In the genomic region with DNA sequence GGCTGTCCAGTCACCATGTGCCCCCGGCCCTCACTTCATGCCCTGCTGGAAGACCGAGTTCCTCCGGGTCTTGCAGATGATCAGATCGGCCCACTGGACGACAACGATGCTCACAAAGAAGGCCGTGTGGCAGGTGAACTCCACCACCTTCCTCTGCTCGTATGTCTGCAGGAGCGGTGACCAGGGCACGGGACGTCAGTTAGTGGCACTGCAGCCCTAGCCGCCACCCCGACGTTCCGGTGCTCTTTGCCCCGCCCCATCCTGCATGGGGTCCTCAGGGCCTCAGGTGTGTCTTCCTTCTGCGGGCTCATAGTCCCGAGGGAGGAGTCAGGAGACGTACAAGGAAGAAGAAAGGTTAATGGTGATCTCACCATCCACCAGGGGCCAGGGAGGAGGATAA, we compare ENCODE assay signal across 30 cellular contexts. TPM values are rescaled to one million over a fixed set of nuclear protein-coding genes. Genes with fewer than 3 reads are reported as not detected.
"Had no signal": no experiment of that assay in that cellular context is flagged by ENCODE, and none has a peak within 500 bp of the region (broad histone marks: within the 10 kb centered on the region; RNA-seq: fewer than 3 reads in every experiment).

No MANE protein-coding gene starts in this region.

- H3K4me1 Mint-ChIP-seq: endodermal cell; stimulated activated memory B cell treated with anti-CD40 and anti-IgM and Interleukin-4, amounts not matched to agents 10 μg/mL and 1 μg/mL and 100 μg/mL, for 72 hours had no signal

- ATAC-seq: left cardiac atrium; left ventricle myocardium superior; lower lobe of right lung; natural killer cell; pancreas; sciatic nerve; stimulated activated naive CD8-positive, alpha-beta T cell treated with anti-CD3 and anti-CD28 coated beads, Interleukin-15, Interleukin-2, amounts not matched to agents 100 U/mL and 50 U/mL, for 24 hours had no signal

- H3K4me2 ChIP-seq: hepatocyte had no signal

- H3K27ac ChIP-seq: colonic mucosa, esophagus squamous epithelium, heart left ventricle, hepatocyte, lower lobe of right lung, pancreas, testis, tibial artery had no signal

- H3K9me3 Mint-ChIP-seq: dendritic cell treated with granulocyte-macrophage colony-stimulating factor and Interleukin-4, amounts not matched to agents 40 ng/mL and 50 ng/mL, for 4 days; endodermal cell; natural killer cell; stimulated activated memory B cell treated with anti-CD40 and anti-IgM and Interleukin-4, amounts not matched to agents 10 μg/mL and 1 μg/mL and 100 μg/mL, for 72 hours; type B pancreatic cell had no signal

- H3K4me3 Mint-ChIP-seq: dendritic cell treated with granulocyte-macrophage colony-stimulating factor and Interleukin-4, amounts not matched to agents 40 ng/mL and 50 ng/mL, for 4 days; endodermal cell; natural killer cell; stimulated activated memory B cell treated with anti-CD40 and anti-IgM and Interleukin-4, amounts not matched to agents 10 μg/mL and 1 μg/mL and 100 μg/mL, for 72 hours; type B pancreatic cell had no signal

- H2AFZ ChIP-seq: hepatocyte had no signal

- H3K9me3 ChIP-seq: colonic mucosa, esophagus squamous epithelium, heart left ventricle, lower lobe of right lung, neutrophil, pancreas, testis, tibial artery had no signal

- H3K36me3 ChIP-seq: colonic mucosa, esophagus squamous epithelium, lower lobe of right lung, neutrophil, pancreas, tibial artery had no signal

- H3K27ac Mint-ChIP-seq: dendritic cell treated with granulocyte-macrophage colony-stimulating factor and Interleukin-4, amounts not matched to agents 40 ng/mL and 50 ng/mL, for 4 days; endodermal cell; natural killer cell; stimulated activated memory B cell treated with anti-CD40 and anti-IgM and Interleukin-4, amounts not matched to agents 10 μg/mL and 1 μg/mL and 100 μg/mL, for 72 hours; type B pancreatic cell had no signal

- H3K4me3 ChIP-seq: colonic mucosa, esophagus squamous epithelium, heart left ventricle, hepatocyte, lower lobe of right lung, pancreas, testis, tibial artery had no signal

- DNase-seq: caudate nucleus; colonic mucosa; effector CD8-positive, alpha-beta T cell; endodermal cell; esophagus squamous epithelium; heart left ventricle; left cardiac atrium; left ventricle myocardium superior; lower lobe of right lung; natural killer cell; pancreas; stimulated activated CD4-positive, alpha-beta T cell treated with anti-CD3 and anti-CD28 coated beads, Interleukin-2, amount 100 ng/mL, for 24 hours; stimulated activated CD4-positive, alpha-beta T cell treated with anti-CD3 and anti-CD28 coated beads, Interleukin-4, amount 100 ng/mL, for 24 hours; stimulated activated naive CD8-positive, alpha-beta T cell treated with anti-CD3 and anti-CD28 coated beads, Interleukin-15, Interleukin-2, amounts not matched to agents 100 U/mL and 50 U/mL, for 24 hours; testis; tibial artery had no signal

- H3K27me3 ChIP-seq: colonic mucosa, heart left ventricle, hepatocyte, pancreas, testis had no signal

- H3K36me3 Mint-ChIP-seq: natural killer cell; stimulated activated memory B cell treated with anti-CD40 and anti-IgM and Interleukin-4, amounts not matched to agents 10 μg/mL and 1 μg/mL and 100 μg/mL, for 72 hours; type B pancreatic cell had no signal

- H3K79me2 ChIP-seq: hepatocyte had no signal

- H3K4me1 ChIP-seq: colonic mucosa, esophagus squamous epithelium, heart left ventricle, lower lobe of right lung, pancreas, testis, tibial artery had no signal

- FAIRE-seq: endothelial cell of umbilical vein, frontal cortex, islet of Langerhans, pancreas had no signal

RNA-seq across cellular contexts. Expression of gene ATP1A3, which starts 25.3 kb away (rescaled TPM):
- total RNA-seq: epithelial cell of proximal tubule, kidney epithelial cell, mesenteric fat pad had no signal
- polyA plus RNA-seq: endothelial cell of umbilical vein had no signal

RNA-seq across cellular contexts. Expression of gene ERFL, which starts 40.5 kb away (rescaled TPM):
- total RNA-seq: endothelial cell of umbilical vein, epithelial cell of proximal tubule, esophagus squamous epithelium, frontal cortex, glomerular endothelial cell, kidney epithelial cell, left ventricle myocardium superior, urinary bladder had no signal
- polyA plus RNA-seq: endothelial cell of umbilical vein, heart left ventricle, hepatocyte had no signal
